In the genomic region with DNA sequence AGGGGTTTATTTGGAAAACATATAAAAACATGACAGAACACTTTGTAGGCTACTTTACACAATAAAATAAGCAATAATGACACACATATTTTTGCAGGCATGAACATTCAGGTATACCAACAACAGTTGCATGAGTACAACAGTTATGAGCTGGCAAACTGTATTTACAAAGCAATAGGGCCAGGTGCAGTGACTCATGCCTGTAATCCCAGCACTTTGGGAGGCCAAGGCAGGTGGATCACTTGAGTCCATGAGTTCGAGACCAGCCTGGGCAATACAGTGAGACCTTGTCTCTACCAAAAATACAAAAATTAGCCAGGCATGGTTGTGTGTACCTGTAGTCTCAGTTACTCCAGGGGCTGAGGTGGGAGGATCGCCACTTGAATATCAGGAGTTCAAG, we compare ENCODE assay signal across 20 cellular contexts.
"Had no signal": no experiment of that assay in that cellular context is flagged by ENCODE, and none has a peak within 500 bp of the region (broad histone marks: within the 10 kb centered on the region; RNA-seq: fewer than 3 reads in every experiment).

No MANE protein-coding gene starts in this region.

- H3K4me3 ChIP-seq: PC-9 had no signal

- DNase-seq: activated B cell treated with CpG ODN at 0.5 μM for 24 hours; activated CD4-positive, alpha-beta T cell treated with anti-CD3 and anti-CD28 coated beads for 1 hour; activated CD4-positive, alpha-beta T cell treated with anti-CD3 and anti-CD28 coated beads, Interleukin-2, amount 10 ng/mL, durations not matched to agents 24 days and 14 days; activated CD4-positive, alpha-beta T cell treated with anti-CD3 and anti-CD28 coated beads, Interleukin-2, amount 50 U/mL, for 48 hours; activated effector memory CD4-positive, alpha-beta T cell treated with anti-CD3 and anti-CD28 coated beads, Interleukin-2, amount 50 U/mL, for 16 hours; activated naive CD4-positive, alpha-beta T cell treated with Interleukin-2 at 50 U/mL for 16 hours; activated T-cell treated with anti-CD3 and anti-CD28 coated beads, Interleukin-2, amount 50 U/mL, for 4 hours; amygdala; brain microvascular endothelial cell; caudate nucleus; KG1; NCI-H1092; NCI-H1417; NCI-H2029; NCI-H2107; NCI-H345; NCI-H510A treated with DMSO at 0.1 percent for 48 hours; NCI-H69; PC-9; SHP77 treated with DMSO at 0.1 percent for 48 hours had no signal

- H3K36me3 ChIP-seq: brain microvascular endothelial cell had no signal

- ATAC-seq: activated T-cell treated with anti-CD3 and anti-CD28 coated beads, Interleukin-2, amount 50 U/mL, for 4 hours had no signal
